Comparison of ENCODE assay signal across 9 cellular contexts in the genomic region with DNA sequence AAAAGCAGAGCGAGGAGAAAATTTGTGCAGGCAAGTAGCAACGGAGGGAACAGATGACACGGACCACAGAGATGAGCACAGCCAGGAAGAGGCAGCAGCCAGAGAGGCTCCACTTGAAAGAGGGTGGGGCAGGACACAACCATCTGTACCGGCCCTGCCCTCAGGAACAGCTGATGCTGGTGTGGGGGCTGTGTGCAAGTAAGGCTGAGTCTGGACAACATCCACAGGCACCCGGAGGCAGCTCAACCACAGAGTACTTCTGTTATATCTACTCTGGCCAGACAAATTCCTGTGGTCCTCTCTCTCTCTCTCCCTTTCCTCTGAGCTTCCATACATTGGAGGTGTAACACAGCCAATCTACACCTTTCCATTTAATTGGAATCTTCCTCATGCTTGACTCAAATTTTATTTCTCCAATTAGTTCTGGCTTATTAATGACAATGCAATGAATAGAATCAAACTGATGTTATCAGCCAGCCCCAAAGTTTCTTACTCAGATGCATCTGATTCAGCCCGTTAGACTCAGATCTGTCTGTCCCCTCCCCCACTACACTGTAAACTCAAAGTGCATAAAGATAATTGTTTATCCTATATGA. TPM values are rescaled to one million over a fixed set of nuclear protein-coding genes. Genes with fewer than 3 reads are reported as not detected.
DNase-seq lines count a peak whose midpoint lies in the region; ATAC-seq, FAIRE-seq and TF ChIP-seq lines count a peak whose summit lies in the region.
"Had no signal": no experiment of that assay in that cellular context is flagged by ENCODE, and none has a peak within 500 bp of the region (broad histone marks: within the 10 kb centered on the region; RNA-seq: fewer than 3 reads in every experiment).

No MANE protein-coding gene starts in this region.

- peak overlapping the region; percentile 68 for H3K27ac ChIP-seq in osteoblast (ENCODE audit: low read depth, low read length)
- H3K27ac ChIP-seq: SK-N-MC had no signal

- no peak for TF ChIP-seq POLR2A in GM12892 (IDR thresholded peaks at IDR 0.05; ENCODE audit: low read depth, low read length)

- no peaks in the 10 kb centered on the region for H3K9me3 ChIP-seq in osteoblast (ENCODE audit: low read depth, low read length)

- peak overlapping the region; percentile 79 for H3K4me2 ChIP-seq in osteoblast (ENCODE audit: insufficient read depth, low read length)

- peaks cover 15% of the 10 kb centered on the region for H4K20me1 ChIP-seq in osteoblast (ENCODE audit: insufficient read depth, low read length)

- peaks cover 3% of the 10 kb centered on the region for H3K27me3 Mint-ChIP-seq in nephron progenitor cell (ENCODE audit: low read depth, poor library complexity)

- H3K36me3 ChIP-seq in osteoblast (ENCODE audit: insufficient read depth, low read length): no peaks in the 10 kb centered on the region

- H3K4me1 Mint-ChIP-seq in nephron progenitor cell: peaks cover 3% of the 10 kb centered on the region

- peaks cover 73% of the 10 kb centered on the region for H3K79me2 ChIP-seq in osteoblast (ENCODE audit: insufficient read depth, low read length)

- H3K27me3 ChIP-seq in osteoblast (ENCODE audit: insufficient read depth, low read length): no peaks in the 10 kb centered on the region

- no peak for ATAC-seq in HG02623 (IDR thresholded peaks at IDR 0.05; ENCODE audit: unreplicated experiment)
- no peak for ATAC-seq in GM21576 (IDR thresholded peaks at IDR 0.05; ENCODE audit: unreplicated experiment)

- H3K4me1 ChIP-seq in osteoblast (ENCODE audit: insufficient read depth, low read length): peaks cover 58% of the 10 kb centered on the region

- no peak overlapping the region for H3K27ac Mint-ChIP-seq in nephron progenitor cell

- DNase-seq in ELF-1 (ENCODE audit: low read depth, low spot score) (peak; percentile 81), RPMI8226 (peak; percentile 68), fibroblast of mammary gland (ENCODE audit: low read depth) (peak; percentile 96), osteoblast (ENCODE audit: insufficient read length, low spot score, missing footprints) (peak; percentile 90), nephron progenitor cell (no peak), GM12892 (ENCODE audit: insufficient read length) (no peak)

- H2AFZ ChIP-seq in osteoblast (ENCODE audit: low read length): peak overlapping the region; percentile 38

- H3K36me3 Mint-ChIP-seq in nephron progenitor cell (ENCODE audit: low read depth): peaks cover 5% of the 10 kb centered on the region

- H3K4me3 ChIP-seq in fibroblast of mammary gland (ENCODE audit: control insufficient read depth, low read depth, low read length): peak overlapping the region; percentile 15
- H3K4me3 ChIP-seq in osteoblast (ENCODE audit: insufficient read depth, low read length): peak overlapping the region; percentile 54
- H3K4me3 ChIP-seq: SK-N-MC had no signal

- H3K4me3 Mint-ChIP-seq in nephron progenitor cell: no peak overlapping the region

- no peak for FAIRE-seq in GM12892 (lab: Jason Lieb, UNC)

- TF ChIP-seq CTCF in fibroblast of mammary gland (conservative IDR thresholded peaks at IDR 0.05; ENCODE audit: control insufficient read depth, insufficient read depth, low read depth, low read length): no peak
- TF ChIP-seq CTCF in osteoblast (IDR thresholded peaks at IDR 0.05; ENCODE audit: extremely low read depth, low read depth, low read length): no peak
- no peak for TF ChIP-seq CTCF in nephron progenitor cell (IDR thresholded peaks at IDR 0.05)

- H3K9me3 Mint-ChIP-seq in nephron progenitor cell: no peaks in the 10 kb centered on the region

RNA-seq across cellular contexts. Expression of a gene that starts 24.9 kb away (rescaled TPM):
- total RNA-seq in osteoblast: 61.5 and 90.5 TPM in 2 replicates
- 1.5 TPM for polyA plus RNA-seq in GM12892 (2012; ENCODE audit: missing spikeins)

Comparison
In these comparisons a context has a peak if more than half of its experiments do, and no peak if none do; other contexts are left out.
1. DNase-seq: peak in ELF-1 (single experiment), RPMI8226 (single experiment), fibroblast of mammary gland (single experiment) and osteoblast (single experiment); none in nephron progenitor cell (single experiment) and GM12892 (single experiment).